Comparison of ENCODE assay signal across 10 cellular contexts in the genomic region with DNA sequence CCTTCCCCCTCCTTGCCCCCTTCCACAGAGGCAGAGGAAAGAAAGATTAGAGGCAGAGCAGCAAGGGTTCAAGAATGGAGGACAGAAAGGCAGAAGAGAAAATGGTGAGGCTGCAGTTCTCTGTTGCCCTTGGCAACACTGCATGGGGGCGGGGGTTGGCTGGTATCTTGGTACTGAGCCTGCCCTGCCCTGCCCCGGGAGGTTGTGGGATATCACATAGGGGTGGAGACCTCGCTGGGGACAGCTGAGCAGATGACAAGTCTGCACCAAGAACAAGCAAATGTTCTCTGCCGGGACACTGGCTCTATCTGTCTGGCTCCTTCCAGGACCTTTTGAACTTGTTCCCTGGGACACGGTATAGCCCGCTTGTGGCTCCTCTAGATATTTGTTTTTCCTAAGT. TPM values are rescaled to one million over a fixed set of nuclear protein-coding genes. Genes with fewer than 3 reads are reported as not detected.
A peak's percentile ranks its signal among the peaks of the same experiment; 100 is the strongest.
DNase-seq lines count a peak whose midpoint lies in the region; ATAC-seq, FAIRE-seq and TF ChIP-seq lines count a peak whose summit lies in the region.
"Had no signal": no experiment of that assay in that cellular context is flagged by ENCODE, and none has a peak within 500 bp of the region (broad histone marks: within the 10 kb centered on the region; RNA-seq: fewer than 3 reads in every experiment).

No MANE protein-coding gene starts in this region.

- no peak overlapping the region for H2BK15ac ChIP-seq in IMR-90 (ENCODE audit: low read depth, low read length)

- in situ Hi-C loops in IMR-90 (cut with MboI; ENCODE audit: low sequenced_read_pairs) (no loop called here), K562 (cut with MboI) (no loop called here)

- FAIRE-seq in K562 (lab: Jason Lieb, UNC), result no peak

- no peak overlapping the region for H2BK120ac ChIP-seq in IMR-90 (ENCODE audit: low read depth, low read length)

- H3K56ac ChIP-seq in IMR-90 (ENCODE audit: extremely low read depth, insufficient read depth, low read length), result no peak overlapping the region

- peaks cover 12% of the 10 kb centered on the region for H3K4me1 ChIP-seq in IMR-90 (ENCODE audit: control insufficient read depth, insufficient read depth, low read length)
- H3K4me1 ChIP-seq in K562 (replicated peaks in 1 of 2; ENCODE audit: control insufficient read depth in 2 of 2, insufficient read depth in 2 of 2, low read length in 2 of 2), result no peaks in the 10 kb centered on the region
- H3K4me1 ChIP-seq in iPS-15b (ENCODE audit: control insufficient read depth, insufficient read depth, low read length), result peaks cover 39% of the 10 kb centered on the region
- peaks cover 0 to 16% (median 4%) of the 10 kb centered on the region in 5 donors for H3K4me1 ChIP-seq in subcutaneous abdominal adipose tissue (ENCODE audit: control insufficient read depth in 5 of 5, insufficient read depth in 5 of 5, low read length in 5 of 5)

- H3K9me1 ChIP-seq in IMR-90 (ENCODE audit: insufficient read depth, low read length) (no peaks in the 10 kb centered on the region; the same call in 1 of the 2 replicates), K562 (ENCODE audit: control insufficient read depth, insufficient read depth, low read length) (no peaks in the 10 kb centered on the region)

- TF ChIP-seq CTCF in IMR-90 (conservative IDR thresholded peaks at IDR 0.05; ENCODE audit: low read depth, low read length) (no peak), K562 (IDR thresholded peaks at IDR 0.05 in 2 of 3, conservative IDR thresholded peaks at IDR 0.05 in 1 of 3; ENCODE audit: insufficient read depth in 2 of 3, low read depth in 1 of 3, low read length in 3 of 3) (no peak)

- no peak overlapping the region for H3K27ac ChIP-seq in IMR-90 (ENCODE audit: insufficient read depth, low read length)
- no peak overlapping the region for H3K27ac ChIP-seq in K562 (ENCODE audit: extremely low read depth, low read depth, low read length)
- peak overlapping the region; percentile 40 for H3K27ac ChIP-seq in subcutaneous abdominal adipose tissue (ENCODE audit: low read depth, low read length)

- H3K18ac ChIP-seq in IMR-90 (ENCODE audit: low read depth, low read length), result peak overlapping the region; percentile 72

- dilution Hi-C loops in IMR-90 (cut with HindIII; ENCODE audit: low sequenced_read_pairs, unreplicated experiment), result no loop called here

- TF ChIP-seq RAD21 in IMR-90 (IDR thresholded peaks at IDR 0.05; ENCODE audit: low read length), result no peak
- TF ChIP-seq RAD21 in K562 (CRISPR knock-in tag; conservative IDR thresholded peaks at IDR 0.05 in 1 of 2, IDR thresholded peaks at IDR 0.05 in 1 of 2), result no peak

- H2BK5ac ChIP-seq in IMR-90 (ENCODE audit: low read depth, low read length, poor library complexity, severe bottlenecking), result no peak overlapping the region

- H3K79me1 ChIP-seq in IMR-90 (ENCODE audit: low read depth in 1 of 2, low read length in 2 of 2), result no peaks in the 10 kb centered on the region; a peak in 1 of 4 replicates

- ATAC-seq in IMR-90 (ENCODE audit: low read depth), result no peak
- ATAC-seq in K562, result no peak

- no peak overlapping the region for H3K4ac ChIP-seq in IMR-90 (ENCODE audit: low read depth, low read length)

- H3K79me2 ChIP-seq in K562 (ENCODE audit: control insufficient read depth, insufficient read depth, low read length), result no peaks in the 10 kb centered on the region

- no peaks in the 10 kb centered on the region for H3K36me3 ChIP-seq in IMR-90 (ENCODE audit: control insufficient read depth, insufficient read depth, low read length)
- no peaks in the 10 kb centered on the region for H3K36me3 ChIP-seq in K562 (ENCODE audit: control insufficient read depth, insufficient read depth, low read length)
- H3K36me3 ChIP-seq in iPS-15b (ENCODE audit: control insufficient read depth, insufficient read depth, low read length), result no peaks in the 10 kb centered on the region
- H3K36me3 ChIP-seq in subcutaneous abdominal adipose tissue (ENCODE audit: control insufficient read depth in 5 of 5, insufficient read depth in 5 of 5, low read length in 5 of 5), result no peaks in the 10 kb centered on the region

- H3K9ac ChIP-seq in IMR-90 (ENCODE audit: low read depth, low read length) (no peak overlapping the region), K562 (ENCODE audit: insufficient read depth in 1 of 2, low read depth in 2 of 2, low read length in 2 of 2) (no peak overlapping the region), iPS-15b (ENCODE audit: low read depth, low read length) (no peak overlapping the region), subcutaneous abdominal adipose tissue (ENCODE audit: low read length in 5 of 5) (peak overlapping the region in 1 of 5 donors; percentile 32)

- H3K23ac ChIP-seq in IMR-90 (ENCODE audit: low read depth, low read length), result no peak overlapping the region

- no peak overlapping the region for H4K91ac ChIP-seq in IMR-90 (ENCODE audit: insufficient read depth, low read depth, low read length)

- H2AK5ac ChIP-seq in IMR-90 (ENCODE audit: low read depth, low read length), result 0 out of 2 replicates have a peak overlapping the region, but pooled peaks have one; percentile 14

- intact Hi-C loops in IMR-90 (cut with micrococcal nuclease) (no loop called here), K562 (cut with micrococcal nuclease) (no loop called here)

- BruUV-seq in IMR-90 (replicated peaks; lab: Mats Ljungman, UMichigan) (no TSS peak), K562 (replicated peaks; lab: Mats Ljungman, UMichigan) (no TSS peak)

- no peak overlapping the region for H3K4me2 ChIP-seq in IMR-90 (ENCODE audit: low read depth, low read length)
- H3K4me2 ChIP-seq in K562 (ENCODE audit: insufficient read depth, low read length), result no peak overlapping the region

- no peaks in the 10 kb centered on the region for H4K20me1 ChIP-seq in IMR-90 (ENCODE audit: insufficient read depth, low read length)
- H4K20me1 ChIP-seq in K562 (replicated peaks; ENCODE audit: control insufficient read depth, insufficient read depth, low read length), result no peaks in the 10 kb centered on the region

- TF ChIP-seq POLR2A in IMR-90 (IDR thresholded peaks at IDR 0.05; ENCODE audit: low read depth, low read length), result no peak
- TF ChIP-seq POLR2A in K562 (conservative IDR thresholded peaks at IDR 0.05), result no peak

- DNase-seq in IMR-90, result no peak
- DNase-seq in K562 (ENCODE audit: extremely low read depth in 1 of 4, low spot score in 3 of 4), result no peak
- no peak for DNase-seq in NCI-H2081 treated with DMSO at 0.1 percent for 48 hours (lab: John Stamatoyannopoulos, UW)
- no peak for DNase-seq in NCI-H1694 treated with DMSO at 0.1 percent for 48 hours (lab: John Stamatoyannopoulos, UW)
- DNase-seq in NCI-H1105 treated with DMSO at 0.1 percent for 48 hours (lab: John Stamatoyannopoulos, UW), result no peak
- DNase-seq: dermis blood vessel endothelial cell, hippocampal formation, Karpas-422 had no signal

- no peak overlapping the region for H2AFZ ChIP-seq in IMR-90 (replicated peaks; ENCODE audit: low read length, poor library complexity)
- H2AFZ ChIP-seq in K562 (ENCODE audit: low read depth, low read length), result no peak overlapping the region

- no peak overlapping the region for H4K8ac ChIP-seq in IMR-90 (ENCODE audit: low read depth in 2 of 2, low read length in 2 of 2)

- H3K4me3 ChIP-seq in IMR-90 (ENCODE audit: insufficient read depth, low read depth, low read length), result no peak overlapping the region
- no peak overlapping the region for H3K4me3 ChIP-seq in K562
- H3K4me3 ChIP-seq in iPS-15b (ENCODE audit: low read depth, low read length), result peak overlapping the region; percentile 14
- no peak overlapping the region for H3K4me3 ChIP-seq in subcutaneous abdominal adipose tissue (ENCODE audit: low read depth in 1 of 5, low read length in 5 of 5)

- WGBS in IMR-90 (ENCODE audit: extremely low coverage in 2 of 2, insufficient read length in 1 of 2), 2 experiments, result no CpG with 5 or more reads among the region's 6 CpGs
- WGBS in K562 (ENCODE audit: insufficient coverage, low coverage, missing lambda C conversion rate), result 2% methylated on average over 6 of the region's 6 CpGs

- no peak overlapping the region for H2BK20ac ChIP-seq in IMR-90 (ENCODE audit: low read depth, low read length)

- no peak overlapping the region for H3K14ac ChIP-seq in IMR-90 (replicated peaks; ENCODE audit: low read depth, low read length)

- no peak for TF ChIP-seq EP300 in K562 (IDR thresholded peaks at IDR 0.05; ENCODE audit: low read length)

- no peak overlapping the region for H2AK9ac ChIP-seq in IMR-90 (replicated peaks; ENCODE audit: low read depth, low read length, poor library complexity)

- CTCF ChIA-PET in IMR-90 (lab: Yijun Ruan, JAX) (no interaction called here), K562 (lab: Yijun Ruan, JAX; ENCODE audit: low intra/inter-chr PET ratio) (no interaction called here)

- H4K5ac ChIP-seq in IMR-90 (ENCODE audit: low read depth, low read length), result peak overlapping the region; percentile 63; the same call in 1 of the 2 replicates

- no peaks in the 10 kb centered on the region for H3K9me3 ChIP-seq in IMR-90 (ENCODE audit: control insufficient read depth, insufficient read depth, low read length)
- H3K9me3 ChIP-seq in K562 (replicated peaks; ENCODE audit: control insufficient read depth, insufficient read depth, low read depth, low read length), result no peaks in the 10 kb centered on the region
- no peaks in the 10 kb centered on the region for H3K9me3 ChIP-seq in iPS-15b (ENCODE audit: control insufficient read depth, insufficient read depth, low read length)
- no peaks in the 10 kb centered on the region for H3K9me3 ChIP-seq in subcutaneous abdominal adipose tissue (ENCODE audit: control insufficient read depth in 5 of 5, low read length in 5 of 5)

- H3K27me3 ChIP-seq in IMR-90 (ENCODE audit: control insufficient read depth, insufficient read depth, low read length) (peaks cover 8% of the 10 kb centered on the region), K562 (ENCODE audit: control insufficient read depth in 2 of 2, insufficient read depth in 2 of 2, low read length in 2 of 2) (no peaks in the 10 kb centered on the region), iPS-15b (ENCODE audit: control insufficient read depth, insufficient read depth, low read length) (no peaks in the 10 kb centered on the region), subcutaneous abdominal adipose tissue (ENCODE audit: control insufficient read depth in 5 of 5, insufficient read depth in 4 of 5, low read length in 5 of 5) (peaks cover 0 to 5% (median 3%) of the 10 kb centered on the region in 5 donors)

- POLR2A ChIA-PET in IMR-90 (lab: Charles Lee; ENCODE audit: unreplicated experiment) (no interaction called here), K562 (lab: Yijun Ruan, JAX) (no interaction called here)

RNA-seq across cellular contexts. Expression of gene NHS, which starts 39.8 kb away (rescaled TPM):
- 0.83 and 0.90 TPM in 2 replicates for total RNA-seq in IMR-90 (2012; rRNA removed)
- polyA plus RNA-seq in IMR-90 (2012; rRNA removed), result 0.36 TPM in 2 replicates
- polyA plus RNA-seq in IMR-90 (2012; cell fraction: cytosol; rRNA removed), result 0.08 and 0.13 TPM in 2 replicates
- polyA plus RNA-seq in IMR-90 (2012; cell fraction: nucleus; rRNA removed; ENCODE audit: low replicate concordance), result 0.55 and 1.3 TPM in 2 replicates
- not detected in 2 replicates for total RNA-seq in K562 (2011; cell fraction: chromatin; rRNA removed; ENCODE audit: low replicate concordance)
- not detected in 2 replicates for total RNA-seq in K562 (2011; cell fraction: nucleolus; rRNA removed)
- not detected in 2 replicates for total RNA-seq in K562 (2011; cell fraction: nucleoplasm; rRNA removed)
- not detected in 2 replicates for total RNA-seq in K562 (2014; rRNA removed)
- not detected in 2 replicates for total RNA-seq in K562 (2014; rRNA removed; fragmentation: Illumina TruSeq; extraction: Trizol)
- not detected in 2 replicates for total RNA-seq in K562 (2015; rRNA removed; fragmentation: Illumina TruSeq; extraction: Trizol)
- total RNA-seq in K562 (2021), result 0.02 TPM in 1 of 2 replicates, not detected in the other
- polyA plus RNA-seq in K562 (2011; rRNA removed), result not detected in 2 replicates
- polyA plus RNA-seq in K562 (2011; cell fraction: cytosol; rRNA removed), result not detected in 2 replicates
- polyA plus RNA-seq in K562 (2011; cell fraction: nucleus; rRNA removed), result not detected in 2 replicates
- polyA plus RNA-seq in K562 (2012), result not detected in 2 replicates
- not detected in 2 replicates for polyA plus RNA-seq in K562 (2014; fragmentation: Illumina TruSeq; extraction: Trizol)
- not detected for polyA plus RNA-seq in K562 (2014; fragmentation: Nextera tagmentation; extraction: Ambion mirVana)
- not detected in 2 replicates for polyA plus RNA-seq in K562 (2014; rRNA removed)
- not detected in 2 replicates for polyA minus RNA-seq in K562 (2011; rRNA and poly(A)+ RNA removed)
- polyA minus RNA-seq in K562 (2011; cell fraction: cytosol; rRNA and poly(A)+ RNA removed), result not detected in 2 replicates
- not detected in 2 replicates for polyA minus RNA-seq in K562 (2011; cell fraction: nucleus; rRNA and poly(A)+ RNA removed)
